In the genomic region with DNA sequence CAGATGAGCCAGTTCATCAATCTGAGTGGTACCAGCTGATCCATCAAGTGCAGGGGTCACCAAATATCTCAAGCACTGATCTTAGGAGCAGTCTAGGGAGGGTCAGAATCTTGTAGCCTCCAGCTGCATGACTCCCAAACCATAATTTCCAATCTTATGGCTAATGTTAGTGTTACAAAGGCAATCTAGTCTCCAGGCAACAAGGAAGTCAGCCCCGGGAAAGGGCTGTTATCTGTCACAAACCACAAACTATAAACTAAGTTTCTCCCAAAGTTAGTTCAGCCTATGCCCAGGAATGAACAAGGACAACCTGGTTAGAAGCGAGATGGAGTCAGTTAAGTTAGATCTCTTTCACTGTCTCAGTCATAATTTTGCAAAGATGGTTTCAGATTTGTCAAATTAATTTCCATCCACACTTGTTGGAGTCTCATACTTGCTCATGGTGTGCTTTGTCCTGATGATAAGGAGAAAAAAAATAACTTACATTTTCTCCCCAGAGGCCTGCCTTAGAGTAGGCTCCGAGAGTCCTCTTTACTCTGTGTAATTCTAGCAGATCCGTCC, we compare ENCODE assay signal across 22 cellular contexts. TPM values are rescaled to one million over a fixed set of nuclear protein-coding genes. Genes with fewer than 3 reads are reported as not detected.
DNase-seq lines count a peak whose midpoint lies in the region; ATAC-seq and TF ChIP-seq lines count a peak whose summit lies in the region.
"Had no signal": no experiment of that assay in that cellular context is flagged by ENCODE, and none has a peak within 500 bp of the region (broad histone marks: within the 10 kb centered on the region; RNA-seq: fewer than 3 reads in every experiment).

No MANE protein-coding gene starts in this region.

- dilution Hi-C loops in IMR-90 (cut with HindIII; ENCODE audit: low sequenced_read_pairs, unreplicated experiment) = no loop called here

- H3K9ac ChIP-seq in IMR-90 (ENCODE audit: low read depth, low read length) = no peak overlapping the region
- H3K9ac ChIP-seq in fibroblast of lung (ENCODE audit: insufficient read depth, low read length) = no peak overlapping the region

- no peak overlapping the region for H2AK5ac ChIP-seq in IMR-90 (ENCODE audit: low read depth, low read length)

- H2AFZ ChIP-seq in IMR-90 (replicated peaks; ENCODE audit: low read length, poor library complexity) (peak overlapping the region; percentile 24), fibroblast of lung (ENCODE audit: low read length) (no peak overlapping the region)

- DNase-seq in Daoy (ENCODE audit: low read depth) (peak; percentile 58), IMR-90 (peak; percentile 62), RPMI7951 (ENCODE audit: low read depth) (peak; percentile 56), fibroblast of lung (ENCODE audit: low read depth in 2 of 2) (peak; percentile 34 to 44), RKO (ENCODE audit: low spot score) (no peak), NCI-H1105 treated with DMSO at 0.1 percent for 48 hours (lab: John Stamatoyannopoulos, UW) (no peak), NCI-H2171 (lab: John Stamatoyannopoulos, UW) (no peak)
- DNase-seq: CD4-positive, alpha-beta T cell; DMS153; EL; H7; NCI-H1105; NCI-H1694; NCI-H345; NCI-H524 treated with DMSO at 0.1 percent for 48 hours had no signal

- peaks cover under 1 to 9% of the 10 kb centered on the region in 2 experiments for H3K79me1 ChIP-seq in IMR-90 (ENCODE audit: low read depth in 1 of 2, low read length in 2 of 2)

- H3K4me2 ChIP-seq in IMR-90 (ENCODE audit: low read depth, low read length) (no peak overlapping the region), fibroblast of lung (ENCODE audit: extremely low read depth, insufficient read depth, low read length) (no peak overlapping the region)

- no peak for ATAC-seq in IMR-90 (ENCODE audit: low read depth)
- ATAC-seq in GM21825 (IDR thresholded peaks at IDR 0.05; ENCODE audit: unreplicated experiment) = no peak
- ATAC-seq: Panc1, Right ventricle myocardium inferior had no signal

- H3K27ac ChIP-seq in IMR-90 (ENCODE audit: insufficient read depth, low read length) = no peak overlapping the region
- no peak overlapping the region for H3K27ac ChIP-seq in fibroblast of lung (ENCODE audit: insufficient read depth, low read length)

- BruUV-seq in IMR-90 (replicated peaks; lab: Mats Ljungman, UMichigan) = no TSS peak

- no peaks in the 10 kb centered on the region for H4K20me1 ChIP-seq in IMR-90 (ENCODE audit: insufficient read depth, low read length)
- H4K20me1 ChIP-seq in fibroblast of lung (ENCODE audit: control insufficient read depth, extremely low read depth, insufficient read depth, low read length) = no peaks in the 10 kb centered on the region

- no peaks in the 10 kb centered on the region for H3K36me3 ChIP-seq in IMR-90 (ENCODE audit: control insufficient read depth, insufficient read depth, low read length)
- H3K36me3 ChIP-seq in fibroblast of lung (ENCODE audit: control insufficient read depth, insufficient read depth, low read length) = no peaks in the 10 kb centered on the region

- H2BK120ac ChIP-seq in IMR-90 (ENCODE audit: low read depth, low read length) = peak overlapping the region; percentile 9; the same call in 1 of the 2 replicates

- H4K8ac ChIP-seq in IMR-90 (ENCODE audit: low read depth in 2 of 2, low read length in 2 of 2) = peak overlapping the region in 1 of 2 experiments; percentile 12; a peak in 1 of 4 replicates

- H3K23ac ChIP-seq in IMR-90 (ENCODE audit: low read depth, low read length) = no peak overlapping the region

- no peaks in the 10 kb centered on the region for H3K9me3 ChIP-seq in IMR-90 (ENCODE audit: control insufficient read depth, insufficient read depth, low read length)
- no peaks in the 10 kb centered on the region for H3K9me3 ChIP-seq in fibroblast of lung (ENCODE audit: control insufficient read depth, insufficient read depth, low read depth, low read length)

- TF ChIP-seq CTCF in IMR-90 (conservative IDR thresholded peaks at IDR 0.05; ENCODE audit: low read depth, low read length) (no peak), fibroblast of lung (conservative IDR thresholded peaks at IDR 0.05 in 1 of 2, IDR thresholded peaks at IDR 0.05 in 1 of 2; ENCODE audit: low read depth in 1 of 2, low read length in 2 of 2) (no peak)

- H3K18ac ChIP-seq in IMR-90 (ENCODE audit: low read depth, low read length) = no peak overlapping the region

- TF ChIP-seq POLR2A in IMR-90 (IDR thresholded peaks at IDR 0.05; ENCODE audit: low read depth, low read length) = no peak

- POLR2A ChIA-PET in IMR-90 (lab: Charles Lee; ENCODE audit: unreplicated experiment) = no interaction called here

- H4K5ac ChIP-seq in IMR-90 (ENCODE audit: low read depth, low read length) = no peak overlapping the region

- intact Hi-C loops in IMR-90 (cut with micrococcal nuclease) = no loop called here

- no peak overlapping the region for H3K4ac ChIP-seq in IMR-90 (ENCODE audit: low read depth, low read length)

- no peak overlapping the region for H4K91ac ChIP-seq in IMR-90 (ENCODE audit: insufficient read depth, low read depth, low read length)

- no peak overlapping the region for H2BK5ac ChIP-seq in IMR-90 (ENCODE audit: low read depth, low read length, poor library complexity, severe bottlenecking)

- H3K27me3 ChIP-seq in IMR-90 (ENCODE audit: control insufficient read depth, insufficient read depth, low read length) = no peaks in the 10 kb centered on the region; the same call in 1 of the 2 replicates
- no peaks in the 10 kb centered on the region for H3K27me3 ChIP-seq in fibroblast of lung (ENCODE audit: control insufficient read depth, insufficient read depth, low read length)

- H3K9me1 ChIP-seq in IMR-90 (ENCODE audit: insufficient read depth, low read length) = peaks cover 8% of the 10 kb centered on the region

- in situ Hi-C loops in IMR-90 (cut with MboI; ENCODE audit: low sequenced_read_pairs) = no loop called here

- H2AK9ac ChIP-seq in IMR-90 (replicated peaks; ENCODE audit: low read depth, low read length, poor library complexity) = no peak overlapping the region

- peaks cover under 1% of the 10 kb centered on the region for H3K79me2 ChIP-seq in fibroblast of lung (ENCODE audit: control insufficient read depth, insufficient read depth, low read length)

- CTCF ChIA-PET in IMR-90 (lab: Yijun Ruan, JAX) = interaction anchor here (2.2 kb wide), 1 partner anchor 24 kb away, joined by 6 read pairs; no protein-coding TSS in a partner anchor

- no CpG with 5 or more reads among the region's 4 CpGs for WGBS in IMR-90 (ENCODE audit: extremely low coverage in 2 of 2, insufficient read length in 1 of 2), 2 experiments

- H2BK20ac ChIP-seq in IMR-90 (ENCODE audit: low read depth, low read length) = no peak overlapping the region

- no peak overlapping the region for H3K14ac ChIP-seq in IMR-90 (replicated peaks; ENCODE audit: low read depth, low read length)

- no peak overlapping the region for H2BK15ac ChIP-seq in IMR-90 (ENCODE audit: low read depth, low read length)

- H3K56ac ChIP-seq in IMR-90 (ENCODE audit: extremely low read depth, insufficient read depth, low read length) = no peak overlapping the region

- H3K4me1 ChIP-seq in IMR-90 (ENCODE audit: control insufficient read depth, insufficient read depth, low read length) (peaks cover 3% of the 10 kb centered on the region), fibroblast of lung (ENCODE audit: control insufficient read depth, extremely low read depth, insufficient read depth, low read length) (peaks cover 1% of the 10 kb centered on the region)

- H3K4me3 ChIP-seq in IMR-90 (ENCODE audit: insufficient read depth, low read depth, low read length) = no peak overlapping the region
- no peak overlapping the region for H3K4me3 ChIP-seq in fibroblast of lung (replicated peaks in 1 of 4; ENCODE audit: control extremely low read depth in 1 of 4, insufficient read depth in 1 of 4, low read depth in 3 of 4, low read length in 4 of 4)

- no peak for TF ChIP-seq RAD21 in IMR-90 (IDR thresholded peaks at IDR 0.05; ENCODE audit: low read length)

TF ChIP-seq in IMR-90, 13 proteins besides CTCF, POLR2A, EP300 and RAD21 (continues in another document):
- TF ChIP-seq BHLHE40 (IDR thresholded peaks at IDR 0.05; ENCODE audit: low read depth, low read length) = no peak

RNA-seq across cellular contexts. Expression of a gene that starts 3.9 kb away (rescaled TPM):
- total RNA-seq in Daoy (2014; rRNA removed; shearing (Covaris generic)) = 11.7 and 12.8 TPM in 2 replicates
- total RNA-seq in IMR-90 (2012; rRNA removed) (5.0 and 5.3 TPM in 2 replicates), fibroblast of lung (20.5 and 40.0 TPM in 2 replicates)
- polyA plus RNA-seq in IMR-90 (2012; rRNA removed) (21.8 and 22.0 TPM in 2 replicates), fibroblast of lung (41.3 and 61.2 TPM in 2 replicates)
- 13.3 and 23.6 TPM in 2 replicates for polyA plus RNA-seq in IMR-90 (2012; cell fraction: cytosol; rRNA removed)
- polyA plus RNA-seq in IMR-90 (2012; cell fraction: nucleus; rRNA removed; ENCODE audit: low replicate concordance) = 22.2 and 25.4 TPM in 2 replicates
- total RNA-seq in RPMI7951 (2014; rRNA removed; shearing (Covaris generic)) = 15.5 and 16.1 TPM in 2 replicates
- polyA plus RNA-seq in fibroblast of lung (2012) = 33.5 and 68.1 TPM in 2 replicates
- polyA minus RNA-seq in fibroblast of lung (ENCODE audit: low replicate concordance) = 90.3 and 116 TPM in 2 replicates

RNA-seq across cellular contexts. Expression of a gene that starts 5.2 kb away (rescaled TPM):
- total RNA-seq in Daoy (2014; rRNA removed; shearing (Covaris generic)) = 353 and 470 TPM in 2 replicates
- 396 and 449 TPM in 2 replicates for total RNA-seq in IMR-90 (2012; rRNA removed)
- polyA plus RNA-seq in IMR-90 (2012; rRNA removed) = 448 and 496 TPM in 2 replicates
- polyA plus RNA-seq in IMR-90 (2012; cell fraction: cytosol; rRNA removed) = 412 and 479 TPM in 2 replicates
- 92.7 and 197 TPM in 2 replicates for polyA plus RNA-seq in IMR-90 (2012; cell fraction: nucleus; rRNA removed; ENCODE audit: low replicate concordance)
- 486 and 521 TPM in 2 replicates for total RNA-seq in RPMI7951 (2014; rRNA removed; shearing (Covaris generic))
- 235 and 249 TPM in 2 replicates for total RNA-seq in fibroblast of lung
- polyA plus RNA-seq in fibroblast of lung = 623 and 651 TPM in 2 replicates
- 466 and 481 TPM in 2 replicates for polyA plus RNA-seq in fibroblast of lung (2012)
- polyA minus RNA-seq in fibroblast of lung (ENCODE audit: low replicate concordance) = 385 and 479 TPM in 2 replicates

RNA-seq across cellular contexts. Expression of a gene that starts 49.9 kb away (rescaled TPM):
- not detected in 2 replicates for total RNA-seq in Daoy (2014; rRNA removed; shearing (Covaris generic))
- not detected in 2 replicates for total RNA-seq in IMR-90 (2012; rRNA removed)
- polyA plus RNA-seq in IMR-90 (2012; rRNA removed) = not detected in 2 replicates
- not detected in 2 replicates for polyA plus RNA-seq in IMR-90 (2012; cell fraction: cytosol; rRNA removed)
- not detected in 2 replicates for polyA plus RNA-seq in IMR-90 (2012; cell fraction: nucleus; rRNA removed; ENCODE audit: low replicate concordance)
- not detected in 2 replicates for total RNA-seq in RPMI7951 (2014; rRNA removed; shearing (Covaris generic))
- not detected in 2 replicates for total RNA-seq in fibroblast of lung
- polyA plus RNA-seq in fibroblast of lung = not detected in 2 replicates
- not detected in 2 replicates for polyA plus RNA-seq in fibroblast of lung (2012)
- not detected in 2 replicates for polyA minus RNA-seq in fibroblast of lung (ENCODE audit: low replicate concordance)
- total RNA-seq: CD4-positive, alpha-beta T cell; H7; HT-29; LHCN-M2; Right ventricle myocardium inferior had no signal
- polyA plus RNA-seq: BJ, IgD-negative memory B cell had no signal

Comparison
In these comparisons a context has a peak if more than half of its experiments do, and no peak if none do; other contexts are left out.
1. DNase-seq: peak in Daoy (single experiment), IMR-90 (single experiment), RPMI7951 (single experiment) and fibroblast of lung (2 of 2); none in RKO (single experiment), NCI-H1105 treated with DMSO at 0.1 percent for 48 hours (single experiment) and NCI-H2171 (single experiment).